ENCODE assay signal across 13 cellular contexts in genomic region chrX:23900220-23900797, GRCh38. TPM values are rescaled to one million over a fixed set of nuclear protein-coding genes. Genes with fewer than 3 reads are reported as not detected.
DNase-seq lines count a peak whose midpoint lies in the region; ATAC-seq, FAIRE-seq and TF ChIP-seq lines count a peak whose summit lies in the region.
"Had no signal": no experiment of that assay in that cellular context is flagged by ENCODE, and none has a peak within 500 bp of the region (broad histone marks: within the 10 kb centered on the region; RNA-seq: fewer than 3 reads in every experiment).

No MANE protein-coding gene starts in this region.

- BruUV-seq in endothelial cell of umbilical vein (replicated peaks; lab: Mats Ljungman, UMichigan) = TSS peak; percentile 8

- intact Hi-C loops in endothelial cell of umbilical vein (cut with micrococcal nuclease) = loop anchor here (10.0 kb wide), 1 partner anchor 254 kb away; no protein-coding TSS in a partner anchor

- dilution Hi-C loops in endothelial cell of umbilical vein (cut with MboI; ENCODE audit: extremely low pct_ligation_motif_present, low sequenced_read_pairs) = no loop called here

- H3K4me3 Mint-ChIP-seq in nephron progenitor cell = peak overlapping the region; percentile 22
- H3K4me3 Mint-ChIP-seq: naive thymus-derived CD8-positive, alpha-beta T cell had no signal

- H3K27ac Mint-ChIP-seq in nephron progenitor cell = peak overlapping the region; percentile 90
- H3K27ac Mint-ChIP-seq: naive thymus-derived CD8-positive, alpha-beta T cell had no signal

- ATAC-seq in HG02798 (IDR thresholded peaks at IDR 0.05; ENCODE audit: poor library complexity, unreplicated experiment) = no peak
- ATAC-seq: naive thymus-derived CD8-positive, alpha-beta T cell had no signal

- H3K4me1 Mint-ChIP-seq in nephron progenitor cell = peaks cover 14% of the 10 kb centered on the region

- H3K9me3 Mint-ChIP-seq in nephron progenitor cell = peaks cover 4% of the 10 kb centered on the region
- H3K9me3 Mint-ChIP-seq: naive thymus-derived CD8-positive, alpha-beta T cell had no signal

- FAIRE-seq in endothelial cell of umbilical vein (lab: Jason Lieb, UNC) = peak; percentile 18

- no peaks in the 10 kb centered on the region for H3K9me3 ChIP-seq in MG63
- no peaks in the 10 kb centered on the region for H3K9me3 ChIP-seq in endothelial cell of umbilical vein (replicated peaks; ENCODE audit: control insufficient read depth, insufficient read depth, low read length)
- H3K9me3 ChIP-seq: HAP-1 had no signal

- H3K79me2 ChIP-seq in endothelial cell of umbilical vein (ENCODE audit: control insufficient read depth, insufficient read depth, low read length) = no peaks in the 10 kb centered on the region

- no peaks in the 10 kb centered on the region for H3K9me1 ChIP-seq in endothelial cell of umbilical vein (replicated peaks; ENCODE audit: control insufficient read depth, extremely low read depth, insufficient read depth, low read length)

- H3K4me3 ChIP-seq in AG10803 (ENCODE audit: low read length) (no peak overlapping the region), MG63 (no peak overlapping the region), endothelial cell of umbilical vein (replicated peaks in 1 of 3; ENCODE audit: insufficient read depth in 1 of 3, low read depth in 1 of 3, low read length in 3 of 3) (no peak overlapping the region)
- H3K4me3 ChIP-seq: HAP-1 had no signal

- peak overlapping the region; percentile 63 for H3K9ac ChIP-seq in endothelial cell of umbilical vein (replicated peaks; ENCODE audit: extremely low read depth, insufficient read depth, low read length)

- CTCF ChIA-PET in endothelial cell of umbilical vein (lab: Charles Lee) = interaction anchor here (1.4 to 3.1 kb wide), 6 partner anchors 55 to 206 kb away, joined by 6 to 132 read pairs (median 23); partner anchors contain the start of genes ACOT9 and SAT1

- TF ChIP-seq POLR2A in endothelial cell of umbilical vein (IDR thresholded peaks at IDR 0.05; ENCODE audit: low read depth, low read length) = no peak

- no peak for TF ChIP-seq CTCF in AG10803 (conservative IDR thresholded peaks at IDR 0.05; ENCODE audit: low read length)
- no peak for TF ChIP-seq CTCF in endothelial cell of umbilical vein (IDR thresholded peaks at IDR 0.05; ENCODE audit: extremely low read depth in 1 of 2, insufficient read depth in 1 of 2, low read depth in 1 of 2, low read length in 2 of 2)
- no peak for TF ChIP-seq CTCF in nephron progenitor cell (IDR thresholded peaks at IDR 0.05)

- POLR2A ChIA-PET in endothelial cell of umbilical vein (lab: Charles Lee) = interaction anchor here (1.3 to 3.4 kb wide), 2 partner anchors 114 to 117 kb away, joined by 11 to 92 read pairs; partner anchors contain the start of gene SAT1

- H3K36me3 Mint-ChIP-seq in nephron progenitor cell (ENCODE audit: low read depth) = peaks cover 34% of the 10 kb centered on the region
- H3K36me3 Mint-ChIP-seq: naive thymus-derived CD8-positive, alpha-beta T cell had no signal

- no peaks in the 10 kb centered on the region for H3K27me3 ChIP-seq in MG63
- no peaks in the 10 kb centered on the region for H3K27me3 ChIP-seq in endothelial cell of umbilical vein (ENCODE audit: control insufficient read depth in 2 of 2, insufficient read depth in 2 of 2, low read length in 2 of 2)

- peak overlapping the region; percentile 67 for H3K4me2 ChIP-seq in endothelial cell of umbilical vein (ENCODE audit: insufficient read depth, low read length)

- H2AFZ ChIP-seq in endothelial cell of umbilical vein (ENCODE audit: low read depth, low read length) = no peak overlapping the region

- H3K36me3 ChIP-seq in MG63 = no peaks in the 10 kb centered on the region
- no peaks in the 10 kb centered on the region for H3K36me3 ChIP-seq in endothelial cell of umbilical vein (ENCODE audit: control insufficient read depth in 2 of 2, extremely low read depth in 1 of 2, insufficient read depth in 2 of 2, low read length in 2 of 2)
- H3K36me3 ChIP-seq: HAP-1 had no signal

- H3K27ac ChIP-seq in endothelial cell of umbilical vein (ENCODE audit: insufficient read depth, low read depth, low read length) = peak overlapping the region; percentile 90

- DNase-seq in AG10803 (ENCODE audit: low read depth) (peak; percentile 18), MG63 (peak; percentile 61), endothelial cell of umbilical vein (ENCODE audit: low read depth, low spot score) (no peak), nephron progenitor cell (no peak), nucleus accumbens (lab: John Stamatoyannopoulos, UW) (no peak), SKM-1 (lab: John Stamatoyannopoulos, UW; ENCODE audit: unreplicated experiment) (no peak), NCI-H1694 treated with DMSO at 0.1 percent for 48 hours (lab: John Stamatoyannopoulos, UW) (no peak)
- DNase-seq: naive thymus-derived CD8-positive, alpha-beta T cell; NCI-H1105; stimulated activated CD4-positive, alpha-beta T cell treated with anti-CD3 and anti-CD28 coated beads, Interleukin-15, amount 100 ng/mL, for 24 hours had no signal

- peaks cover under 1% of the 10 kb centered on the region for H3K27me3 Mint-ChIP-seq in nephron progenitor cell (ENCODE audit: low read depth, poor library complexity)
- H3K27me3 Mint-ChIP-seq: naive thymus-derived CD8-positive, alpha-beta T cell had no signal

- H3K4me1 ChIP-seq in endothelial cell of umbilical vein (ENCODE audit: control insufficient read depth, extremely low read depth, insufficient read depth, low read length) = peaks cover 47% of the 10 kb centered on the region

- H4K20me1 ChIP-seq in endothelial cell of umbilical vein (replicated peaks; ENCODE audit: control insufficient read depth, extremely low read depth, insufficient read depth, low read length) = no peaks in the 10 kb centered on the region

TF ChIP-seq in endothelial cell of umbilical vein, 7 proteins besides CTCF, POLR2A, EP300 and RAD21:
- TF ChIP-seq FOS (IDR thresholded peaks at IDR 0.05; ENCODE audit: borderline replicate concordance, insufficient read depth, low read length) = no peak

RNA-seq across cellular contexts. Expression of gene APOO, which starts 7.4 kb away (rescaled TPM):
- total RNA-seq in MG63 (2014; rRNA removed; shearing (Covaris generic); ENCODE audit: low replicate concordance) = 20.2 and 23.5 TPM in 2 replicates
- 20.9 and 24.3 TPM in 2 replicates for total RNA-seq in endothelial cell of umbilical vein
- 7.6 and 9.8 TPM in 2 replicates for polyA plus RNA-seq in endothelial cell of umbilical vein
- polyA plus RNA-seq in endothelial cell of umbilical vein (2011; cell fraction: cytosol; rRNA removed) = 14.2 and 14.5 TPM in 2 replicates
- 6.9 and 7.6 TPM in 2 replicates for polyA plus RNA-seq in endothelial cell of umbilical vein (2011; cell fraction: nucleus; rRNA removed)
- 31.7 and 34.1 TPM in 2 replicates for polyA plus RNA-seq in endothelial cell of umbilical vein (2012)
- 3.4 and 6.6 TPM in 2 replicates for polyA minus RNA-seq in endothelial cell of umbilical vein
- polyA minus RNA-seq in endothelial cell of umbilical vein (2011; cell fraction: cytosol; rRNA and poly(A)+ RNA removed) = 11.3 TPM
- 3.1 and 3.4 TPM in 2 replicates for polyA minus RNA-seq in endothelial cell of umbilical vein (2011; cell fraction: nucleus; rRNA and poly(A)+ RNA removed)

RNA-seq across cellular contexts. Expression of gene CXorf58, which starts 7.5 kb away (rescaled TPM):
- 0.92 TPM in 1 of 2 replicates, not detected in the other for total RNA-seq in MG63 (2014; rRNA removed; shearing (Covaris generic); ENCODE audit: low replicate concordance)
- total RNA-seq in endothelial cell of umbilical vein = not detected in 2 replicates
- not detected in 2 replicates for polyA plus RNA-seq in endothelial cell of umbilical vein
- polyA plus RNA-seq in endothelial cell of umbilical vein (2011; cell fraction: cytosol; rRNA removed) = not detected in 2 replicates
- polyA plus RNA-seq in endothelial cell of umbilical vein (2011; cell fraction: nucleus; rRNA removed) = not detected in 2 replicates
- not detected in 2 replicates for polyA plus RNA-seq in endothelial cell of umbilical vein (2012)
- not detected in 2 replicates for polyA minus RNA-seq in endothelial cell of umbilical vein
- not detected for polyA minus RNA-seq in endothelial cell of umbilical vein (2011; cell fraction: cytosol; rRNA and poly(A)+ RNA removed)
- not detected in 2 replicates for polyA minus RNA-seq in endothelial cell of umbilical vein (2011; cell fraction: nucleus; rRNA and poly(A)+ RNA removed)
- total RNA-seq: naive thymus-derived CD8-positive, alpha-beta T cell had no signal
- polyA plus RNA-seq: BJ; naive thymus-derived CD8-positive, alpha-beta T cell had no signal

Comparison
In these comparisons a context has a peak if more than half of its experiments do, and no peak if none do; other contexts are left out.
1. DNase-seq: peak in AG10803 (single experiment) and MG63 (single experiment); none in endothelial cell of umbilical vein (single experiment), nephron progenitor cell (single experiment), nucleus accumbens (0 of 56), SKM-1 (single experiment) and NCI-H1694 treated with DMSO at 0.1 percent for 48 hours (single experiment).